ENCODE assay signal across 17 cellular contexts in the genomic region with DNA sequence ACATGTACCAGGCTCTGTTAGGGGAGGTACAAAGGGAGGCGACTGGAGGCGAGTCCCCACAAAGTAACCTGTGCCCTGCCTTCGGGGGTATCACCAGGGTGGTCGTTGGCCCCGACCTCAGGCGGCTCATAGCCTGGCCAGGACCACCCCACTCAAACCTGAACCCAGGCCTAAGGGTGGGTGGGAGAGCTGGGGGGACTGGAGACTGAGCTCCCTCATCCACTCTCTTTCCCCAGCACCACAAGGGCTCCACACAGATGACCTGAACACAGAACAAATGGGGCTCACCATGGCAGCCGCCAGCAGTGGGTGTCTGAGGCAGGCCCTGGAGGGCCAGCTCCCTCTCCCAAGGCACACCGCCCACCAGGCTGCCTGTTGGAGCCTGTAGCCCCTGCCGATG.
"Had no signal": no experiment of that assay in that cellular context is flagged by ENCODE, and none has a peak within 500 bp of the region (broad histone marks: within the 10 kb centered on the region; RNA-seq: fewer than 3 reads in every experiment).

No MANE protein-coding gene starts in this region.

- ATAC-seq: activated CD4-positive, alpha-beta T cell treated with anti-CD3 and anti-CD28 coated beads for 36 hours; activated naive CD4-positive, alpha-beta T cell treated with anti-CD3 and anti-CD28 coated beads, Interleukin-2, amount 50 U/mL, for 72 hours; mucosa of descending colon; right lobe of liver; stimulated activated effector memory CD8-positive, alpha-beta T cell treated with anti-CD3 and anti-CD28 coated beads, Interleukin-12 subunit alpha, Interleukin-12 subunit beta, amount 100 ng/mL, for 72 hours had no signal

- H3K27me3 ChIP-seq: ovary, right lobe of liver had no signal

- H3K36me3 ChIP-seq: left ventricle myocardium inferior, ovary, right lobe of liver, thoracic aorta had no signal

- H3K4me3 ChIP-seq: left ventricle myocardium inferior, mucosa of descending colon, ovary, right lobe of liver, smooth muscle cell, thoracic aorta had no signal

- H3K27ac ChIP-seq: epithelial cell of prostate, left ventricle myocardium inferior, ovary, right lobe of liver, thoracic aorta had no signal

- DNase-seq: activated CD4-positive, alpha-beta memory T cell treated with anti-CD3 and anti-CD28 coated beads for 36 hours; activated CD4-positive, alpha-beta T cell treated with anti-CD3 and anti-CD28 coated beads for 36 hours; amniotic stem cell; foreskin fibroblast; hippocampal formation; naive B cell; stimulated activated CD4-positive, alpha-beta T cell treated with anti-CD3 and anti-CD28 coated beads, Interleukin-4, amount 100 ng/mL, for 24 hours; SW 1271 had no signal

- H3K9me3 ChIP-seq: left ventricle myocardium inferior, mucosa of descending colon, ovary, right lobe of liver, thoracic aorta had no signal
